ENCODE assay signal across 18 cellular contexts in genomic region chr9:86639287-86639686, GRCh38.
DNase-seq lines count a peak whose midpoint lies in the region; TF ChIP-seq lines count a peak whose summit lies in the region.
"Had no signal": no experiment of that assay in that cellular context is flagged by ENCODE, and none has a peak within 500 bp of the region (broad histone marks: within the 10 kb centered on the region; RNA-seq: fewer than 3 reads in every experiment).

No MANE protein-coding gene starts in this region.

- H3K27me3 ChIP-seq in A673 (replicated peaks; ENCODE audit: insufficient read depth, low read depth, low read length, poor library complexity) = no peaks in the 10 kb centered on the region
- H3K27me3 ChIP-seq in uterus = no peaks in the 10 kb centered on the region
- H3K27me3 ChIP-seq: BLaER1 treated with 17β-estradiol and CSF1 and Interleukin-3, amounts not matched to agents 10 nM and 100 nM had no signal

- peak overlapping the region; percentile 70 for H3K27ac ChIP-seq in A673 (ENCODE audit: low read depth, low read length, poor library complexity, severe bottlenecking)
- peak overlapping the region; percentile 49 to 56 for H3K27ac ChIP-seq in uterus
- H3K27ac ChIP-seq: 22Rv1; BLaER1 treated with 17β-estradiol and CSF1 and Interleukin-3, amounts not matched to agents 10 nM and 100 nM; HL-60 had no signal

- H3K36me3 ChIP-seq in A673 (ENCODE audit: insufficient read depth, low read length, poor library complexity, severe bottlenecking) (no peaks in the 10 kb centered on the region), uterus (no peaks in the 10 kb centered on the region)
- H3K36me3 ChIP-seq: BLaER1 treated with 17β-estradiol and CSF1 and Interleukin-3, amounts not matched to agents 10 nM and 100 nM; HAP-1 had no signal

- intact Hi-C loops in A673 (cut with micrococcal nuclease; ENCODE audit: unreplicated experiment) = no loop called here
- intact Hi-C loops in uterus (cut with DNase I; ENCODE audit: low total_unique reads) = no loop called here

- peaks cover 4% of the 10 kb centered on the region for H3K27me3 Mint-ChIP-seq in nephron (ENCODE audit: low read depth)
- H3K27me3 Mint-ChIP-seq: CD4-positive, CD25-positive, alpha-beta regulatory T cell had no signal

- no peaks in the 10 kb centered on the region for H3K36me3 Mint-ChIP-seq in nephron (ENCODE audit: low read depth)
- H3K36me3 Mint-ChIP-seq: CD4-positive, CD25-positive, alpha-beta regulatory T cell; CD8-positive, alpha-beta memory T cell; IgD-negative memory B cell had no signal

- no peak for DNase-seq in A673 (ENCODE audit: low spot score)
- peak; percentile 13 for DNase-seq in M059J (ENCODE audit: low read depth)
- DNase-seq in uterus = no peak
- no peak for DNase-seq in NCI-H187 (lab: John Stamatoyannopoulos, UW)
- no peak for DNase-seq in NCI-H226
- DNase-seq in DMS153 (lab: John Stamatoyannopoulos, UW) = no peak
- DNase-seq: CD4-positive, CD25-positive, alpha-beta regulatory T cell; CD8-positive, alpha-beta memory T cell; COR-L47; DMS 273 treated with DMSO at 0.1 percent for 48 hours; KG1 had no signal

- POLR2A ChIA-PET in A673 (lab: Charles Lee; ENCODE audit: low non-redundant PET) = no interaction called here

- no peaks in the 10 kb centered on the region for H3K9me3 Mint-ChIP-seq in nephron
- H3K9me3 Mint-ChIP-seq: CD8-positive, alpha-beta memory T cell had no signal

- no peaks in the 10 kb centered on the region for H3K9me3 ChIP-seq in A673 (ENCODE audit: low read depth, low read length, poor library complexity, severe bottlenecking)
- no peaks in the 10 kb centered on the region for H3K9me3 ChIP-seq in uterus
- H3K9me3 ChIP-seq: HAP-1 had no signal

- no peak overlapping the region for H3K4me3 Mint-ChIP-seq in nephron
- H3K4me3 Mint-ChIP-seq: B cell; CD4-positive, CD25-positive, alpha-beta regulatory T cell; CD8-positive, alpha-beta memory T cell; IgD-negative memory B cell had no signal

- no peak for TF ChIP-seq POLR2A in uterus (IDR thresholded peaks at IDR 0.05)

- peak overlapping the region; percentile 40 to 70 (median 63) for H3K27ac Mint-ChIP-seq in nephron
- H3K27ac Mint-ChIP-seq: B cell; CD4-positive, CD25-positive, alpha-beta regulatory T cell; CD8-positive, alpha-beta memory T cell; IgD-negative memory B cell had no signal

- TF ChIP-seq CTCF in A673 (conservative IDR thresholded peaks at IDR 0.05; ENCODE audit: low read depth, low read length) (no peak), nephron (IDR thresholded peaks at IDR 0.05; ENCODE audit: unreplicated experiment in 3 of 3) (no peak), uterus (IDR thresholded peaks at IDR 0.05) (no peak)

- CTCF ChIA-PET in A673 (lab: Charles Lee) = no interaction called here

- peaks cover 45% of the 10 kb centered on the region for H3K4me1 Mint-ChIP-seq in nephron
- H3K4me1 Mint-ChIP-seq: B cell; CD4-positive, CD25-positive, alpha-beta regulatory T cell; CD8-positive, alpha-beta memory T cell; IgD-negative memory B cell had no signal

- peaks cover 60% of the 10 kb centered on the region for H3K4me1 ChIP-seq in A673 (ENCODE audit: insufficient read depth, low read length, poor library complexity, severe bottlenecking)
- no peaks in the 10 kb centered on the region for H3K4me1 ChIP-seq in uterus
- H3K4me1 ChIP-seq: BLaER1 treated with 17β-estradiol and CSF1 and Interleukin-3, amounts not matched to agents 10 nM and 100 nM had no signal

- no peak overlapping the region for H3K4me3 ChIP-seq in A673 (ENCODE audit: low read depth, low read length, poor library complexity, severe bottlenecking)
- H3K4me3 ChIP-seq in uterus = no peak overlapping the region
- H3K4me3 ChIP-seq: BLaER1 treated with 17β-estradiol and CSF1 and Interleukin-3, amounts not matched to agents 10 nM and 100 nM; HAP-1 had no signal

- BruUV-seq in A673 (replicated peaks; lab: Mats Ljungman, UMichigan) = no TSS peak
